In the genomic region with DNA sequence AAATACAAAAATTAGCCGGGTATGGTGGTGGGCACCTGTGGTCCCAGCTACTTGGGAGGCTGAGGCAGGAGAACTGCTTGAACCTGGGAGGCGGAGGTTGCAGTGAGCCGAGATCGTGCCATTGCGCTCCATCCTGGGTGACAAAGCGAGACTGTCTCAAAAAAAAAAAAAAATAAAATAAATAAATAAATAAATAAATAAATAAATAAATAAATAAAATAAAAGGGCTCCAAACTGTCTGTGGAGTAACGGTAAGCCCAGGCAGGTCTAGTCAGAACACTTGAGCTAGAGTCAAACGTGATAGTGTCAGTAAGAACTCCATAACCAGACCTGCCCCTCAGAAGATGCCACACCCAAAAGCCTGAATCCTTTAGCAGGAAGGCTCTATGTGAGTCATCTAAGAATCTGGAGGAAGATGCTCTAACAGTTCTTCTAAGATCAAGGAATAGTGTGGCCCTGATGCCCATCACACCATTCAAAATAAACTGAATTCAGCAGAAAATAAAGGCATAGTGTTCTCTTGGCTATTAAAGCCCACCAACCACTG, we compare ENCODE assay signal across 8 cellular contexts. TPM values are rescaled to one million over a fixed set of nuclear protein-coding genes. Genes with fewer than 3 reads are reported as not detected.
DNase-seq lines count a peak whose midpoint lies in the region; ATAC-seq, FAIRE-seq and TF ChIP-seq lines count a peak whose summit lies in the region.
"Not testable (repeated sequence)": the region's sequence is repeated elsewhere in the genome, so short reads cannot be mapped to it uniquely, and the experiment has no call there.

No MANE protein-coding gene starts in this region.

- H3F3A ChIP-seq in GM23248 (ENCODE audit: insufficient read depth) = not testable (repeated sequence)

- peaks cover 0 to 68% (median 51%) of the 10 kb centered on the region in 11 experiments; a peak in 16 of 22 replicates for H4K20me1 ChIP-seq in BLaER1 treated with 17β-estradiol and CSF1 and Interleukin-3, amounts not matched to agents 10 nM and 100 nM
- H4K20me1 ChIP-seq in GM23248 (ENCODE audit: insufficient read depth); astrocyte (ENCODE audit: insufficient read depth, low read length): not testable (repeated sequence)

- not testable (repeated sequence) for H3K9me3 ChIP-seq in BLaER1 treated with 17β-estradiol and CSF1 and Interleukin-3, amounts not matched to agents 10 nM and 100 nM (replicated peaks in 1 of 11); GM23248 (ENCODE audit: low read depth); astrocyte (ENCODE audit: insufficient read depth, low read depth, low read length)

- not testable (repeated sequence) for H3K4me3 Mint-ChIP-seq in activated B cell treated with CpG ODN at 0.5 μM for 24 hours; astrocyte (ENCODE audit: unreplicated experiment)
- peak overlapping the region; percentile 98 for H3K4me3 Mint-ChIP-seq in natural killer cell

- 69 to 72% methylated on average over 6 to 8 of the region's 8 CpGs for WGBS in GM23248 (ENCODE audit: low coverage in 1 of 2, low lambda C conversion rate in 2 of 2, missing lambda C conversion rate in 2 of 2), 2 experiments

- H3K27ac Mint-ChIP-seq in activated B cell treated with CpG ODN at 0.5 μM for 24 hours (peak overlapping the region; percentile 70), astrocyte (ENCODE audit: unreplicated experiment) (peak overlapping the region; percentile 41), natural killer cell (peak overlapping the region; percentile 95 to 97)

- peaks cover 73% of the 10 kb centered on the region for H3K4me1 Mint-ChIP-seq in activated B cell treated with CpG ODN at 0.5 μM for 24 hours
- not testable (repeated sequence) for H3K4me1 Mint-ChIP-seq in astrocyte (ENCODE audit: low read depth, unreplicated experiment)
- H3K4me1 Mint-ChIP-seq in natural killer cell = peaks cover 82 to 87% of the 10 kb centered on the region in 2 donors

- H3K36me3 ChIP-seq in BLaER1 treated with 17β-estradiol and CSF1 and Interleukin-3, amounts not matched to agents 10 nM and 100 nM = peaks cover 8 to 73% (median 54%) of the 10 kb centered on the region in 11 experiments; a peak in 19 of 22 replicates
- H3K36me3 ChIP-seq in GM23248 (ENCODE audit: low read depth); astrocyte (ENCODE audit: insufficient read depth, low read length): not testable (repeated sequence)

- not testable (repeated sequence) for H3K27me3 Mint-ChIP-seq in activated B cell treated with CpG ODN at 0.5 μM for 24 hours; astrocyte (ENCODE audit: low read depth, unreplicated experiment); natural killer cell (ENCODE audit: low read depth in 2 of 2)

- CTCF ChIA-PET in activated B cell treated with CpG ODN at 0.5 μM for 24 hours (lab: Charles Lee) = not testable (repeated sequence)

- H3K36me3 Mint-ChIP-seq in activated B cell treated with CpG ODN at 0.5 μM for 24 hours (ENCODE audit: low read depth) = peaks cover 46% of the 10 kb centered on the region
- H3K36me3 Mint-ChIP-seq in astrocyte (ENCODE audit: low read depth, unreplicated experiment); natural killer cell: not testable (repeated sequence)

- H3K9me2 ChIP-seq in GM23248 (ENCODE audit: insufficient read depth) = not testable (repeated sequence)

- peaks cover 43 to 96% (median 86%) of the 10 kb centered on the region in 10 experiments for H3K4me1 ChIP-seq in BLaER1 treated with 17β-estradiol and CSF1 and Interleukin-3, amounts not matched to agents 10 nM and 100 nM
- H3K4me1 ChIP-seq in GM23248 (ENCODE audit: insufficient read depth); astrocyte (ENCODE audit: insufficient read depth, low read length): not testable (repeated sequence)

- intact Hi-C loops in activated B cell treated with CpG ODN at 0.5 μM for 24 hours (cut with micrococcal nuclease) = not testable (repeated sequence)
- intact Hi-C loops in natural killer cell (cut with micrococcal nuclease) = loop anchor here (1.0 kb wide), 1 partner anchor 8 kb away; no protein-coding TSS in a partner anchor

- not testable (repeated sequence) for ATAC-seq in activated B cell treated with CpG ODN at 0.5 μM for 24 hours (ENCODE audit: low read depth)
- ATAC-seq in esophagus mucosa (peak; percentile 64), natural killer cell (peak in 2 of 3 donors; percentile 1 to 2)

- H3K4me3 ChIP-seq in BLaER1 treated with 17β-estradiol and CSF1 and Interleukin-3, amounts not matched to agents 10 nM and 100 nM; GM23248; astrocyte (ENCODE audit: insufficient read depth, low read depth, low read length): not testable (repeated sequence)

- in situ Hi-C loops in GM23248 (cut with MboI) = not testable (repeated sequence)

- FAIRE-seq in astrocyte (lab: Jason Lieb, UNC); urothelium cell line (lab: Jason Lieb, UNC): not testable (repeated sequence)

- H3K27ac ChIP-seq in BLaER1 treated with 17β-estradiol and CSF1 and Interleukin-3, amounts not matched to agents 10 nM and 100 nM = peak overlapping the region in 2 of 11 experiments; percentile 0 to 14; a peak in 1 of 22 replicates
- not testable (repeated sequence) for H3K27ac ChIP-seq in GM23248; astrocyte (ENCODE audit: low read depth, low read length)

- H3K9me3 Mint-ChIP-seq in activated B cell treated with CpG ODN at 0.5 μM for 24 hours; astrocyte (ENCODE audit: unreplicated experiment); natural killer cell: not testable (repeated sequence)

- POLR2A ChIA-PET in activated B cell treated with CpG ODN at 0.5 μM for 24 hours (lab: Charles Lee) = interaction anchor here (0.5 to 9.0 kb wide), 4 partner anchors 11 to 40 kb away, joined by 4 to 129 read pairs (median 6); partner anchors contain the start of gene KAT7

- peak overlapping the region in 9 of 11 experiments; percentile 10 to 98 (median 88); a peak in 14 of 22 replicates for H3K4me2 ChIP-seq in BLaER1 treated with 17β-estradiol and CSF1 and Interleukin-3, amounts not matched to agents 10 nM and 100 nM
- H3K4me2 ChIP-seq in GM23248 (ENCODE audit: unreplicated experiment); astrocyte (ENCODE audit: low read length): not testable (repeated sequence)

- 0 out of 22 replicates have a peak overlapping the region, but pooled peaks of 1 of the 11 experiments have one; percentile 49 for H3K9ac ChIP-seq in BLaER1 treated with 17β-estradiol and CSF1 and Interleukin-3, amounts not matched to agents 10 nM and 100 nM
- H3K9ac ChIP-seq in GM23248; astrocyte (ENCODE audit: low read length): not testable (repeated sequence)

- H2AFZ ChIP-seq in GM23248; astrocyte (ENCODE audit: low read depth, low read length): not testable (repeated sequence)

- DNase-seq in GM23248 (peak; percentile 67), NCI-H226 (peak; percentile 49), urothelium cell line (ENCODE audit: low spot score) (peak; percentile 18)
- not testable (repeated sequence) for DNase-seq in activated B cell treated with CpG ODN at 0.5 μM for 24 hours; astrocyte (ENCODE audit: low read depth); natural killer cell

- TF ChIP-seq CTCF in activated B cell treated with CpG ODN at 0.5 μM for 24 hours (IDR thresholded peaks at IDR 0.05); astrocyte (IDR thresholded peaks at IDR 0.05; ENCODE audit: insufficient read depth, low read depth, low read length); natural killer cell (IDR thresholded peaks at IDR 0.05): not testable (repeated sequence)

- not testable (repeated sequence) for H3K79me2 ChIP-seq in GM23248 (ENCODE audit: insufficient read depth); astrocyte (ENCODE audit: insufficient read depth, low read length)

- not testable (repeated sequence) for H3K27me3 ChIP-seq in BLaER1 treated with 17β-estradiol and CSF1 and Interleukin-3, amounts not matched to agents 10 nM and 100 nM; GM23248 (replicated peaks; ENCODE audit: insufficient read depth); astrocyte (ENCODE audit: insufficient read depth, low read length)

RNA-seq across cellular contexts. Expression of gene FAM117A, which starts 5.4 kb away (rescaled TPM):
- 4.0 and 10.2 TPM in 2 replicates for total RNA-seq in GM23248 (2014; rRNA removed; shearing (Covaris generic))
- 1.8 and 2.1 TPM in 2 replicates for polyA plus RNA-seq in GM23248 (2016; fragmentation: Nextera tagmentation; extraction: Ambion mirVana)
- total RNA-seq in activated B cell treated with CpG ODN at 0.5 μM for 24 hours = 27.7 and 30.0 TPM in 2 replicates
- total RNA-seq in astrocyte = 5.4 and 8.0 TPM in 2 replicates
- total RNA-seq in esophagus mucosa = 3.9 TPM
- total RNA-seq in natural killer cell = 10 to 100 TPM; 55.2 to 88.4 (median 79.2) TPM

RNA-seq across cellular contexts. Expression of gene KAT7, which starts 29.9 kb away (rescaled TPM):
- 20.9 and 41.9 TPM in 2 replicates for total RNA-seq in GM23248 (2014; rRNA removed; shearing (Covaris generic))
- polyA plus RNA-seq in GM23248 (2016; fragmentation: Nextera tagmentation; extraction: Ambion mirVana) = 27.0 and 27.5 TPM in 2 replicates
- 95.0 and 95.8 TPM in 2 replicates for total RNA-seq in activated B cell treated with CpG ODN at 0.5 μM for 24 hours
- total RNA-seq in astrocyte = 40.8 and 42.0 TPM in 2 replicates
- total RNA-seq in esophagus mucosa = 33.7 TPM
- 100 to 1,000 TPM; 195 to 231 (median 213) TPM for total RNA-seq in natural killer cell

RNA-seq across cellular contexts. Expression of gene SLC35B1, which starts 50.8 kb away (rescaled TPM):
- total RNA-seq in GM23248 (2014; rRNA removed; shearing (Covaris generic)) = 38.3 and 71.7 TPM in 2 replicates
- polyA plus RNA-seq in GM23248 (2016; fragmentation: Nextera tagmentation; extraction: Ambion mirVana) = 66.5 and 70.3 TPM in 2 replicates
- total RNA-seq in activated B cell treated with CpG ODN at 0.5 μM for 24 hours (51.8 and 53.8 TPM in 2 replicates), astrocyte (54.3 and 61.1 TPM in 2 replicates), esophagus mucosa (37.2 TPM), natural killer cell (100 to 1,000 TPM in 1 of 3 donors, 10 to 100 TPM in 2; 74.0 to 121 (median 90.2) TPM)

Comparison
In these comparisons a context has a peak if more than half of its experiments do, and no peak if none do; other contexts are left out.
1. H3K27ac Mint-ChIP-seq: peak in every context shown above with its lines; median percentile 96 in natural killer cell; 70 in activated B cell treated with CpG ODN at 0.5 μM for 24 hours; 41 in astrocyte.